In genomic region chr10:130967161-130967560, GRCh38 we compare ENCODE assay signal across 23 cellular contexts.
DNase-seq lines count a peak whose midpoint lies in the region; ATAC-seq and TF ChIP-seq lines count a peak whose summit lies in the region.
"Had no signal": no experiment of that assay in that cellular context is flagged by ENCODE, and none has a peak within 500 bp of the region (broad histone marks: within the 10 kb centered on the region; RNA-seq: fewer than 3 reads in every experiment).

No MANE protein-coding gene starts in this region.

- H3K9me3 ChIP-seq in H9 (ENCODE audit: control insufficient read depth, low read depth, low read length) (no peaks in the 10 kb centered on the region), vagina (no peaks in the 10 kb centered on the region)
- H3K9me3 ChIP-seq: BE2C had no signal

- H3K9ac ChIP-seq in H9 (ENCODE audit: extremely low read depth, insufficient read length, low read length) = no peak overlapping the region
- H3K9ac ChIP-seq: BLaER1 had no signal

- H3K27me3 ChIP-seq in H9 (ENCODE audit: insufficient read depth, low read length) = no peaks in the 10 kb centered on the region
- H3K27me3 ChIP-seq in vagina = no peaks in the 10 kb centered on the region
- H3K27me3 ChIP-seq: BE2C, BLaER1 had no signal

- no peaks in the 10 kb centered on the region for H3K79me1 ChIP-seq in H9 (ENCODE audit: insufficient read depth, low read depth, low read length, poor library complexity, severe bottlenecking)

- H3K79me2 ChIP-seq in H9 (ENCODE audit: insufficient read depth, low read length) = no peaks in the 10 kb centered on the region

- DNase-seq in H9 (peak; percentile 2), islet precursor cell (peak; percentile 16), vagina (ENCODE audit: extremely low spot score in 2 of 2) (peak; percentile 52 to 61)
- DNase-seq in activated T-cell treated with anti-CD3 and anti-CD28 coated beads, Interleukin-2, amount 50 U/mL, for 1 hour = no peak
- DNase-seq: 8988T; ACHN; BE2C; C1 segment of cervical spinal cord; CD4-positive, alpha-beta memory T cell; CD4-positive, CD25-positive, alpha-beta regulatory T cell; CD8-positive, alpha-beta memory T cell; COR-L47; DMS 273 treated with DMSO at 0.1 percent for 48 hours; DMS153; DMS53; DMS79; DND-41; EL; GDM1 had no signal

- H3K9me3 Mint-ChIP-seq in H9 = peaks cover 0 to 10% of the 10 kb centered on the region in 2 experiments; a peak in 4 of 5 replicates

- H3K36me3 Mint-ChIP-seq in H9 (ENCODE audit: insufficient read depth in 1 of 3, low read depth in 3 of 3) = peaks cover 0 to 3% (median 0%) of the 10 kb centered on the region in 3 experiments; a peak in 2 of 7 replicates
- H3K36me3 Mint-ChIP-seq: CD14-positive monocyte; CD4-positive, alpha-beta memory T cell; CD4-positive, CD25-positive, alpha-beta regulatory T cell; CD8-positive, alpha-beta memory T cell had no signal

- H4K91ac ChIP-seq in H9 (ENCODE audit: insufficient read length, low read depth, low read length) = no peak overlapping the region

- no peak overlapping the region for H2BK20ac ChIP-seq in H9 (ENCODE audit: low read depth, low read length, poor library complexity, severe bottlenecking)

- H3K4me3 ChIP-seq in vagina = no peak overlapping the region
- H3K4me3 ChIP-seq: BLaER1, GM12878 had no signal

- H3K4me3 Mint-ChIP-seq in H9 = no peak overlapping the region
- H3K4me3 Mint-ChIP-seq: CD14-positive monocyte; CD4-positive, CD25-positive, alpha-beta regulatory T cell; CD8-positive, alpha-beta memory T cell had no signal

- H4K8ac ChIP-seq in H9 (replicated peaks; ENCODE audit: insufficient read length, low read depth, low read length) = no peak overlapping the region

- H3K18ac ChIP-seq in H9 (ENCODE audit: insufficient read length, low read depth, low read length) = no peak overlapping the region

- H4K20me1 ChIP-seq in H9 (ENCODE audit: control insufficient read depth, insufficient read depth, insufficient read length) = no peaks in the 10 kb centered on the region
- H4K20me1 ChIP-seq: BLaER1 had no signal

- H3K27ac Mint-ChIP-seq in H9 = no peak overlapping the region
- H3K27ac Mint-ChIP-seq: CD14-positive monocyte; CD4-positive, alpha-beta memory T cell; CD4-positive, CD25-positive, alpha-beta regulatory T cell; CD8-positive, alpha-beta memory T cell had no signal

- no peak overlapping the region for H4K5ac ChIP-seq in H9 (ENCODE audit: insufficient read length, low read depth, low read length)

- TF ChIP-seq CTCF in H9 (conservative IDR thresholded peaks at IDR 0.05) (no peak), vagina (IDR thresholded peaks at IDR 0.05) (no peak)

- no peak overlapping the region for H3K14ac ChIP-seq in H9 (ENCODE audit: insufficient read depth, low read length)

- H2AFZ ChIP-seq in H9 (ENCODE audit: low read length) = no peak overlapping the region

- H3K36me3 ChIP-seq in vagina = no peaks in the 10 kb centered on the region
- H3K36me3 ChIP-seq: BE2C, BLaER1 had no signal

- no CpG with 5 or more reads among the region's 5 CpGs for WGBS in H9 (ENCODE audit: extremely low coverage, insufficient read length, low lambda C conversion rate)

- H3T11ph ChIP-seq in H9 (ENCODE audit: low read length) = no peak overlapping the region

- no peak for ATAC-seq in GM21737 (IDR thresholded peaks at IDR 0.05; ENCODE audit: unreplicated experiment)
- ATAC-seq: GM12878 had no signal

- H3K4me1 ChIP-seq in H9 (ENCODE audit: insufficient read depth, low read length) = no peaks in the 10 kb centered on the region
- H3K4me1 ChIP-seq in vagina = peaks cover 12% of the 10 kb centered on the region
- H3K4me1 ChIP-seq: BE2C had no signal

- H3K23me2 ChIP-seq in H9 (ENCODE audit: insufficient read length, low read depth, low read length, poor library complexity, severe bottlenecking) = no peaks in the 10 kb centered on the region

- intact Hi-C loops in vagina (cut with DNase I) = no loop called here

- H3K56ac ChIP-seq in H9 (ENCODE audit: insufficient read length, low read depth, low read length) = no peak overlapping the region

- no peak overlapping the region for H2BK5ac ChIP-seq in H9 (ENCODE audit: insufficient read length, low read length)

- H3K4me1 Mint-ChIP-seq in H9 = peaks cover 0 to 3% of the 10 kb centered on the region in 2 experiments; a peak in 3 of 4 replicates
- H3K4me1 Mint-ChIP-seq: CD14-positive monocyte; CD4-positive, alpha-beta memory T cell; CD4-positive, CD25-positive, alpha-beta regulatory T cell; CD8-positive, alpha-beta memory T cell had no signal

- no peak overlapping the region for H2BK15ac ChIP-seq in H9 (ENCODE audit: low read depth, low read length)

- H3K4me2 ChIP-seq in H9 (ENCODE audit: insufficient read depth, insufficient read length, low read length) = no peak overlapping the region

- TF ChIP-seq POLR2A in vagina (IDR thresholded peaks at IDR 0.05) = no peak

- H3K27ac ChIP-seq in H9 (ENCODE audit: insufficient read length, low read depth, low read length) = no peak overlapping the region
- H3K27ac ChIP-seq in vagina = no peak overlapping the region
- H3K27ac ChIP-seq: BLaER1 had no signal

- no peak overlapping the region for H3K23ac ChIP-seq in H9 (ENCODE audit: insufficient read length, low read depth, low read length)

- no peak overlapping the region for H2AK5ac ChIP-seq in H9 (ENCODE audit: insufficient read length, low read length)

- no peak overlapping the region for H3K4ac ChIP-seq in H9 (ENCODE audit: low read depth, low read length)

- no peak overlapping the region for H2BK120ac ChIP-seq in H9 (ENCODE audit: low read depth, low read length, poor library complexity, severe bottlenecking)

- H3K27me3 Mint-ChIP-seq in H9 (ENCODE audit: low read depth) = peaks cover 3% of the 10 kb centered on the region
- H3K27me3 Mint-ChIP-seq: CD4-positive, alpha-beta memory T cell; CD4-positive, CD25-positive, alpha-beta regulatory T cell; CD8-positive, alpha-beta memory T cell had no signal

- H2BK12ac ChIP-seq in H9 (ENCODE audit: insufficient read length, low read depth, low read length) = no peak overlapping the region
